In the genomic region with DNA sequence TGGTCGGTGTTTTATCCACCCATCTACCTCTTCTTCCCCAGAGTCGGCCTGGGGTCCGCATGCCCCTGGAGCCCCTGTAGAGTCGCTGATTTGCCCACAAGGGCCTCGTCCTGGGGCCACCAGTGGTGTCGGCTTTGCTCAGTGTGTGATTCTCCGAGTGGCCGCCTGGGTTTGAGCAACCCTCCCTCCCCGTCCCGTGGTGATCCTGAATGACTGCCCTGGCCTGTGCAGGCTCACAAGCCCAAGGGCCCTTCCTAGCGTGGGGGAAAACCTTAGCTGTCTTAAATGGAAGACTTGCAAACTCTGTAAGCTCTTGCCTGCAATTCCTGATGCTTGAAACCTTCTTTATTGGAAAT, we compare ENCODE assay signal across 9 cellular contexts.
A peak's percentile ranks its signal among the peaks of the same experiment; 100 is the strongest.
DNase-seq lines count a peak whose midpoint lies in the region; ATAC-seq and TF ChIP-seq lines count a peak whose summit lies in the region.
"Had no signal": no experiment of that assay in that cellular context is flagged by ENCODE, and none has a peak within 500 bp of the region (broad histone marks: within the 10 kb centered on the region; RNA-seq: fewer than 3 reads in every experiment).

No MANE protein-coding gene starts in this region.

- no peak for TF ChIP-seq RAD21 in SK-N-SH (IDR thresholded peaks at IDR 0.05; ENCODE audit: low read length)

- H3K4me2 ChIP-seq in SK-N-SH (peak overlapping the region; percentile 81; the same call in 1 of the 2 replicates), fibroblast of lung (ENCODE audit: extremely low read depth, insufficient read depth, low read length) (peak overlapping the region; percentile 66)

- H3K79me2 ChIP-seq in SK-N-SH (ENCODE audit: insufficient read depth) (no peaks in the 10 kb centered on the region), fibroblast of lung (ENCODE audit: control insufficient read depth, insufficient read depth, low read length) (no peaks in the 10 kb centered on the region)

- 63% methylated on average over 8 of the region's 11 CpGs for WGBS in SK-N-SH (ENCODE audit: low lambda C conversion rate)
- 36 to 48% methylated on average over 11 of the region's 11 CpGs for WGBS in thyroid gland, 2 donors

- H3F3A ChIP-seq in SK-N-SH (replicated peaks; ENCODE audit: insufficient read depth): peaks cover 4% of the 10 kb centered on the region

- ATAC-seq in activated CD4-positive, alpha-beta T cell treated with anti-CD3 and anti-CD28 coated beads for 36 hours: no peak
- no peak for ATAC-seq in GM21723 (IDR thresholded peaks at IDR 0.05; ENCODE audit: unreplicated experiment)

- DNase-seq in activated CD4-positive, alpha-beta T cell treated with anti-CD3 and anti-CD28 coated beads for 36 hours: peak; percentile 12
- no peak for DNase-seq in activated CD4-positive, alpha-beta T cell treated with anti-CD3 and anti-CD28 coated beads for 4 hours
- peak; percentile 74 for DNase-seq in SK-N-SH
- DNase-seq in fibroblast of lung (ENCODE audit: low read depth in 2 of 2): no peak
- no peak for DNase-seq in retinal pigment epithelial cell (ENCODE audit: low read depth)
- DNase-seq in thyroid gland: no peak
- no peak for DNase-seq in GM13976 (ENCODE audit: low spot score)
- DNase-seq: left colon had no signal

- H2AFZ ChIP-seq in SK-N-SH (ENCODE audit: low read depth): peak overlapping the region; percentile 6; the same call in 1 of the 2 replicates
- no peak overlapping the region for H2AFZ ChIP-seq in fibroblast of lung (ENCODE audit: low read length)

- H3K9me3 Mint-ChIP-seq in activated CD4-positive, alpha-beta T cell treated with anti-CD3 and anti-CD28 coated beads for 36 hours (ENCODE audit: low read depth): no peaks in the 10 kb centered on the region

- H3K9me2 ChIP-seq in SK-N-SH: no peaks in the 10 kb centered on the region

- TF ChIP-seq POLR2A in thyroid gland (IDR thresholded peaks at IDR 0.05): no peak

- H3K4me3 ChIP-seq in SK-N-SH (ENCODE audit: low read depth in 2 of 2, low read length in 1 of 2) (no peak overlapping the region), fibroblast of lung (replicated peaks in 1 of 4; ENCODE audit: control extremely low read depth in 1 of 4, insufficient read depth in 1 of 4, low read depth in 3 of 4, low read length in 4 of 4) (no peak overlapping the region), retinal pigment epithelial cell (ENCODE audit: low read length) (peak overlapping the region; percentile 47), thyroid gland (replicated peaks in 1 of 3) (no peak overlapping the region)

- no peak for TF ChIP-seq CTCF in SK-N-SH (IDR thresholded peaks at IDR 0.05)
- no peak for TF ChIP-seq CTCF in fibroblast of lung (conservative IDR thresholded peaks at IDR 0.05 in 1 of 2, IDR thresholded peaks at IDR 0.05 in 1 of 2; ENCODE audit: low read depth in 1 of 2, low read length in 2 of 2)
- no peak for TF ChIP-seq CTCF in retinal pigment epithelial cell (conservative IDR thresholded peaks at IDR 0.05; ENCODE audit: low read depth, low read length)
- TF ChIP-seq CTCF in thyroid gland (IDR thresholded peaks at IDR 0.05): no peak
- TF ChIP-seq CTCF in GM13976 (IDR thresholded peaks at IDR 0.05; ENCODE audit: borderline replicate concordance, control extremely low read depth, extremely low read depth, insufficient read depth, missing control alignments): no peak

- H3K4me1 ChIP-seq in SK-N-SH (ENCODE audit: control insufficient read depth in 1 of 2, insufficient read depth in 2 of 2, low read depth in 1 of 2, low read length in 1 of 2) (peaks cover 0 to 22% of the 10 kb centered on the region in 2 experiments; a peak in 1 of 4 replicates), fibroblast of lung (ENCODE audit: control insufficient read depth, extremely low read depth, insufficient read depth, low read length) (peaks cover 2% of the 10 kb centered on the region), thyroid gland (peaks cover 7 to 9% of the 10 kb centered on the region in 2 donors)

- POLR2A ChIA-PET in activated CD4-positive, alpha-beta T cell treated with anti-CD3 and anti-CD28 coated beads for 36 hours (lab: Charles Lee): no interaction called here
- POLR2A ChIA-PET in SK-N-SH (lab: Yijun Ruan, JAX): no interaction called here

- in situ Hi-C loops in GM13976 (cut with MboI; ENCODE audit: low sequenced_read_pairs, unreplicated experiment): no loop called here

- H3K27ac Mint-ChIP-seq in activated CD4-positive, alpha-beta T cell treated with anti-CD3 and anti-CD28 coated beads for 36 hours: no peak overlapping the region

- CTCF ChIA-PET in activated CD4-positive, alpha-beta T cell treated with anti-CD3 and anti-CD28 coated beads for 36 hours (lab: Charles Lee): interaction anchor here (0.6 kb wide), 1 partner anchor 35 kb away, joined by 3 read pairs; no protein-coding TSS in a partner anchor
- CTCF ChIA-PET in SK-N-SH (lab: Yijun Ruan, JAX): interaction anchor here (0.9 to 2.6 kb wide), 4 partner anchors 20 to 68 kb away, joined by 3 to 11 read pairs (median 4); no protein-coding TSS in a partner anchor

- peaks cover 41% of the 10 kb centered on the region for H3K27me3 Mint-ChIP-seq in activated CD4-positive, alpha-beta T cell treated with anti-CD3 and anti-CD28 coated beads for 36 hours

- H3K27me3 ChIP-seq in SK-N-SH (ENCODE audit: insufficient read depth): no peaks in the 10 kb centered on the region
- peaks cover 16% of the 10 kb centered on the region for H3K27me3 ChIP-seq in fibroblast of lung (ENCODE audit: control insufficient read depth, insufficient read depth, low read length)
- H3K27me3 ChIP-seq in thyroid gland: peaks cover 12% of the 10 kb centered on the region

- H3K36me3 ChIP-seq in SK-N-SH (replicated peaks in 1 of 2; ENCODE audit: control insufficient read depth in 1 of 2, insufficient read depth in 2 of 2, low read length in 1 of 2): no peaks in the 10 kb centered on the region
- no peaks in the 10 kb centered on the region for H3K36me3 ChIP-seq in fibroblast of lung (ENCODE audit: control insufficient read depth, insufficient read depth, low read length)
- no peaks in the 10 kb centered on the region for H3K36me3 ChIP-seq in thyroid gland

- H3K27ac ChIP-seq in SK-N-SH (ENCODE audit: low read depth in 2 of 2, low read length in 1 of 2) (no peak overlapping the region), fibroblast of lung (ENCODE audit: insufficient read depth, low read length) (no peak overlapping the region), thyroid gland (no peak overlapping the region)

- H3K9ac ChIP-seq in SK-N-SH (no peak overlapping the region), fibroblast of lung (ENCODE audit: insufficient read depth, low read length) (no peak overlapping the region)

- peaks cover 10% of the 10 kb centered on the region for H3K4me1 Mint-ChIP-seq in activated CD4-positive, alpha-beta T cell treated with anti-CD3 and anti-CD28 coated beads for 36 hours

- TF ChIP-seq EP300 in SK-N-SH (IDR thresholded peaks at IDR 0.05; ENCODE audit: borderline replicate concordance in 1 of 2, low read depth in 1 of 2, low read length in 1 of 2): no peak

- H3K9me3 ChIP-seq in SK-N-SH (no peaks in the 10 kb centered on the region), fibroblast of lung (ENCODE audit: control insufficient read depth, insufficient read depth, low read depth, low read length) (no peaks in the 10 kb centered on the region), thyroid gland (no peaks in the 10 kb centered on the region)

- no peaks in the 10 kb centered on the region for H3K36me3 Mint-ChIP-seq in activated CD4-positive, alpha-beta T cell treated with anti-CD3 and anti-CD28 coated beads for 36 hours (ENCODE audit: low read depth)

- H3K4me3 Mint-ChIP-seq in activated CD4-positive, alpha-beta T cell treated with anti-CD3 and anti-CD28 coated beads for 36 hours: no peak overlapping the region

- intact Hi-C loops in activated CD4-positive, alpha-beta T cell treated with anti-CD3 and anti-CD28 coated beads for 36 hours (cut with DNase I, micrococcal nuclease): no loop called here
- intact Hi-C loops in thyroid gland (cut with DNase I): no loop called here

- H4K20me1 ChIP-seq in SK-N-SH (ENCODE audit: insufficient read depth) (no peaks in the 10 kb centered on the region), fibroblast of lung (ENCODE audit: control insufficient read depth, extremely low read depth, insufficient read depth, low read length) (no peaks in the 10 kb centered on the region)

TF ChIP-seq in SK-N-SH, 30 proteins besides CTCF, POLR2A, EP300 and RAD21:
- TF ChIP-seq, protein P1, sequence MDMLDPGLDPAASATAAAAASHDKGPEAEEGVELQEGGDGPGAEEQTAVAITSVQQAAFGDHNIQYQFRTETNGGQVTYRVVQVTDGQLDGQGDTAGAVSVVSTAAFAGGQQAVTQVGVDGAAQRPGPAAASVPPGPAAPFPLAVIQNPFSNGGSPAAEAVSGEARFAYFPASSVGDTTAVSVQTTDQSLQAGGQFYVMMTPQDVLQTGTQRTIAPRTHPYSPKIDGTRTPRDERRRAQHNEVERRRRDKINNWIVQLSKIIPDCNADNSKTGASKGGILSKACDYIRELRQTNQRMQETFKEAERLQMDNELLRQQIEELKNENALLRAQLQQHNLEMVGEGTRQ (IDR thresholded peaks at IDR 0.05; ENCODE audit: borderline replicate concordance, low read depth, low read length): no peak
- no peak for TF ChIP-seq POLR2AphosphoS5 (IDR thresholded peaks at IDR 0.05; ENCODE audit: low read depth, low read length)
- TF ChIP-seq USF1 (IDR thresholded peaks at IDR 0.05; ENCODE audit: borderline replicate concordance, low read depth): no peak
- no peak for TF ChIP-seq FOXM1 (IDR thresholded peaks at IDR 0.05; ENCODE audit: low read depth)
- TF ChIP-seq MEF2A (IDR thresholded peaks at IDR 0.05; ENCODE audit: borderline replicate concordance, low read depth): no peak
- no peak for TF ChIP-seq MAX (IDR thresholded peaks at IDR 0.05; ENCODE audit: low read depth)

Comparison
In these comparisons a context has a peak if more than half of its experiments do, and no peak if none do; other contexts are left out.
1. DNase-seq: peak in activated CD4-positive, alpha-beta T cell treated with anti-CD3 and anti-CD28 coated beads for 36 hours (single experiment) and SK-N-SH (single experiment); none in activated CD4-positive, alpha-beta T cell treated with anti-CD3 and anti-CD28 coated beads for 4 hours (0 of 2), fibroblast of lung (0 of 2), retinal pigment epithelial cell (single experiment), thyroid gland (0 of 2) and GM13976 (single experiment).